26 cellular contexts compared by ENCODE assay signal in the genomic region with DNA sequence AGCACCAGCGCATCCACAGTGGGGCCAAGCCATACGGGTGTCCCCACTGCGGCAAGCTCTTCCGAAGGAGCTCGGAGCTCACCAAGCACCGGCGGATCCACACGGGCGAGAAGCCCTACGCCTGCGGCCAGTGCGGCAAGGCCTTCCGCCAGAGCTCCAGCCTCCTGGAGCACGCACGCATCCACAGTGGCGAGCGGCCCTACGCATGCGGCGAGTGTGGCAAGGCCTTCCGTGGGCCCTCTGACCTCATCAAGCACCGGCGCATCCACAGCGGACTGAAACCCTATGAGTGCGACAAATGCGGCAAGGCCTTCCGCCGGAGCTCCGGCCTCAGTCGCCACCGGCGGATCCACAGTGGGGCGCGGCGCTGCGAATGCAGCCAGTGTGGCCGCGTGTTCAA. TPM values are rescaled to one million over a fixed set of nuclear protein-coding genes. Genes with fewer than 3 reads are reported as not detected.
DNase-seq lines count a peak whose midpoint lies in the region; ATAC-seq, FAIRE-seq and TF ChIP-seq lines count a peak whose summit lies in the region.
"Had no signal": no experiment of that assay in that cellular context is flagged by ENCODE, and none has a peak within 500 bp of the region (broad histone marks: within the 10 kb centered on the region; RNA-seq: fewer than 3 reads in every experiment).

No MANE protein-coding gene starts in this region.

- intact Hi-C loops in GM12878 (cut with micrococcal nuclease; ENCODE audit: unreplicated experiment) (no loop called here), K562 (cut with micrococcal nuclease) (no loop called here)

- in situ Hi-C loops in GM12878 (cut with MboI): no loop called here
- in situ Hi-C loops in K562 (cut with MboI): no loop called here

- POLR2A ChIA-PET in GM12878 (lab: Charles Lee) (no interaction called here), K562 (lab: Yijun Ruan, JAX) (interaction anchor here (0.7 kb wide), 1 partner anchor 20 kb away, joined by 3 read pairs; no protein-coding TSS in a partner anchor)

- TF ChIP-seq POLR2A in GM12878 (IDR thresholded peaks at IDR 0.05; ENCODE audit: low read depth, low read length): peak; percentile 37; the same call in 1 of the 2 replicates
- TF ChIP-seq POLR2A in K562 (conservative IDR thresholded peaks at IDR 0.05): no peak

- no peak for ATAC-seq in GM12878
- ATAC-seq in K562: no peak
- ATAC-seq in lung (ENCODE audit: insufficient read depth, low FRiP score): no peak
- ATAC-seq in GM21723 (IDR thresholded peaks at IDR 0.05; ENCODE audit: unreplicated experiment): no peak

- no peak overlapping the region for H3K4me2 ChIP-seq in GM12878 (ENCODE audit: control insufficient read depth, insufficient read depth)
- no peak overlapping the region for H3K4me2 ChIP-seq in K562 (ENCODE audit: insufficient read depth, low read length)
- H3K4me2 ChIP-seq: BLaER1 had no signal

- DNase-seq in GM12878 (ENCODE audit: low read depth, low spot score): no peak
- DNase-seq in K562 (ENCODE audit: extremely low read depth in 1 of 4, low spot score in 3 of 4): no peak
- DNase-seq in lung (ENCODE audit: low spot score): peak; percentile 28
- no peak for DNase-seq in stimulated activated naive CD4-positive, alpha-beta T cell (lab: John Stamatoyannopoulos, UW)
- DNase-seq in OCI-M1 (lab: John Stamatoyannopoulos, UW): no peak
- DNase-seq: 8988T; ACHN; BE2C; C1 segment of cervical spinal cord; Caco-2; Calu3; CD4-positive, alpha-beta memory T cell; CD4-positive, CD25-positive, alpha-beta regulatory T cell; CD8-positive, alpha-beta memory T cell; DMS79 treated with DMSO at 0.1 percent for 48 hours; GF-D8 had no signal

- no peaks in the 10 kb centered on the region for H3K79me2 ChIP-seq in GM12878 (ENCODE audit: control insufficient read depth, insufficient read depth, low read length)
- H3K79me2 ChIP-seq in K562 (ENCODE audit: control insufficient read depth, insufficient read depth, low read length): peaks cover 14% of the 10 kb centered on the region

- no peak overlapping the region for H2AFZ ChIP-seq in GM12878 (ENCODE audit: control insufficient read depth, low read depth, low read length)
- H2AFZ ChIP-seq in K562 (ENCODE audit: low read depth, low read length): no peak overlapping the region

- 93% methylated on average over 32 of the region's 38 CpGs for WGBS in GM12878 (ENCODE audit: insufficient coverage, insufficient replicate concordance, low lambda C conversion rate, missing lambda C conversion rate)
- WGBS in K562 (ENCODE audit: insufficient coverage, low coverage, missing lambda C conversion rate): 94% methylated on average over 5 of the region's 38 CpGs
- WGBS in lung, 2 donors: 95 to 98% methylated on average over 34 to 38 of the region's 38 CpGs

- TF ChIP-seq EP300 in GM12878 (IDR thresholded peaks at IDR 0.05; ENCODE audit: borderline replicate concordance in 1 of 2, control insufficient read depth in 1 of 2, low read depth in 2 of 2, low read length in 2 of 2): no peak
- no peak for TF ChIP-seq EP300 in K562 (IDR thresholded peaks at IDR 0.05; ENCODE audit: low read length)

- no peaks in the 10 kb centered on the region; the same call in 2 of the 3 replicates for H3K9me3 ChIP-seq in GM12878 (replicated peaks; ENCODE audit: control insufficient read depth, insufficient read depth, low read length)
- no peaks in the 10 kb centered on the region for H3K9me3 ChIP-seq in K562 (replicated peaks; ENCODE audit: control insufficient read depth, insufficient read depth, low read depth, low read length)
- H3K9me3 ChIP-seq in lung (ENCODE audit: control insufficient read depth in 2 of 2, insufficient read depth in 1 of 2, low read length in 1 of 2): peaks cover 0 to 15% of the 10 kb centered on the region in 2 donors
- H3K9me3 ChIP-seq: BE2C, Caco-2 had no signal

- H3K36me3 ChIP-seq in GM12878 (ENCODE audit: control insufficient read depth in 2 of 2, insufficient read depth in 2 of 2, low read length in 1 of 2) (peaks cover 5 to 10% of the 10 kb centered on the region in 2 experiments; a peak in 3 of 4 replicates), K562 (ENCODE audit: control insufficient read depth, insufficient read depth, low read length) (peaks cover 79% of the 10 kb centered on the region; the same call in 2 of the 3 replicates), lung (ENCODE audit: control insufficient read depth in 2 of 2, insufficient read depth in 2 of 2, low read length in 2 of 2) (peaks cover 12 to 14% of the 10 kb centered on the region in 2 donors)
- H3K36me3 ChIP-seq: BE2C had no signal

- H3K27ac ChIP-seq in GM12878 (ENCODE audit: control insufficient read depth, insufficient read depth): no peak overlapping the region
- no peak overlapping the region for H3K27ac ChIP-seq in K562 (ENCODE audit: extremely low read depth, low read depth, low read length)
- no peak overlapping the region for H3K27ac ChIP-seq in lung (ENCODE audit: low read depth in 1 of 2, low read length in 1 of 2)
- H3K27ac ChIP-seq: BLaER1 had no signal

- FAIRE-seq in GM12878 (lab: Jason Lieb, UNC) (no peak), K562 (lab: Jason Lieb, UNC) (no peak)
- FAIRE-seq: A204.1, D721Med, G401.6, GM12892, GM18507 had no signal

- BruUV-seq in GM12878 (replicated peaks; lab: Mats Ljungman, UMichigan): no TSS peak
- BruUV-seq in K562 (replicated peaks; lab: Mats Ljungman, UMichigan): no TSS peak

- no peak overlapping the region for H3K9ac ChIP-seq in GM12878 (ENCODE audit: control insufficient read depth, insufficient read depth, low read length)
- H3K9ac ChIP-seq in K562 (ENCODE audit: insufficient read depth in 1 of 2, low read depth in 2 of 2, low read length in 2 of 2): no peak overlapping the region
- H3K9ac ChIP-seq: BLaER1 had no signal

- no peak for TF ChIP-seq RAD21 in GM12878 (IDR thresholded peaks at IDR 0.05; ENCODE audit: insufficient read depth, low read depth, low read length)
- no peak for TF ChIP-seq RAD21 in K562 (CRISPR knock-in tag; conservative IDR thresholded peaks at IDR 0.05 in 1 of 2, IDR thresholded peaks at IDR 0.05 in 1 of 2)

- SMC1A ChIA-PET in GM12878 (lab: Charles Lee; ENCODE audit: uncharacterized antibody, unreplicated experiment): no interaction called here

- H3K27me3 ChIP-seq in GM12878 (replicated peaks in 1 of 2; ENCODE audit: control insufficient read depth in 2 of 2, insufficient read depth in 2 of 2, low read length in 1 of 2): no peaks in the 10 kb centered on the region
- H3K27me3 ChIP-seq in K562 (ENCODE audit: control insufficient read depth in 2 of 2, insufficient read depth in 2 of 2, low read length in 2 of 2): no peaks in the 10 kb centered on the region
- H3K27me3 ChIP-seq in lung (ENCODE audit: control insufficient read depth, insufficient read depth): no peaks in the 10 kb centered on the region
- H3K27me3 ChIP-seq: BE2C had no signal

- no peaks in the 10 kb centered on the region for H3K4me1 ChIP-seq in GM12878 (ENCODE audit: control insufficient read depth, insufficient read depth, low read length)
- no peaks in the 10 kb centered on the region for H3K4me1 ChIP-seq in K562 (replicated peaks in 1 of 2; ENCODE audit: control insufficient read depth in 2 of 2, insufficient read depth in 2 of 2, low read length in 2 of 2)
- H3K4me1 ChIP-seq in lung (ENCODE audit: control insufficient read depth in 2 of 2, insufficient read depth in 2 of 2, low read length in 2 of 2): no peaks in the 10 kb centered on the region
- H3K4me1 ChIP-seq: BE2C, BLaER1, Caco-2 had no signal

- RAD21 ChIA-PET in GM12878 (lab: Charles Lee; ENCODE audit: unreplicated experiment): no interaction called here

- H4K20me1 ChIP-seq in GM12878 (ENCODE audit: control insufficient read depth, insufficient read depth): no peaks in the 10 kb centered on the region
- no peaks in the 10 kb centered on the region for H4K20me1 ChIP-seq in K562 (replicated peaks; ENCODE audit: control insufficient read depth, insufficient read depth, low read length)

- no peak for TF ChIP-seq CTCF in GM12878 (IDR thresholded peaks at IDR 0.05 in 2 of 3, conservative IDR thresholded peaks at IDR 0.05 in 1 of 3; ENCODE audit: control insufficient read depth in 2 of 3, extremely low read depth in 1 of 3, insufficient read depth in 1 of 3, low read depth in 3 of 3, low read length in 3 of 3)
- no peak for TF ChIP-seq CTCF in K562 (IDR thresholded peaks at IDR 0.05 in 2 of 3, conservative IDR thresholded peaks at IDR 0.05 in 1 of 3; ENCODE audit: insufficient read depth in 2 of 3, low read depth in 1 of 3, low read length in 3 of 3)
- no peak for TF ChIP-seq CTCF in lung (IDR thresholded peaks at IDR 0.05; ENCODE audit: control extremely low read depth, extremely low read depth)

- H3K4me3 ChIP-seq in GM12878: no peak overlapping the region
- H3K4me3 ChIP-seq in K562: no peak overlapping the region
- H3K4me3 ChIP-seq in lung: no peak overlapping the region
- H3K4me3 ChIP-seq: BLaER1 had no signal

- no peaks in the 10 kb centered on the region for H3K9me1 ChIP-seq in K562 (ENCODE audit: control insufficient read depth, insufficient read depth, low read length)

- CTCF ChIA-PET in GM12878 (lab: Yijun Ruan, JAX) (no interaction called here), K562 (lab: Yijun Ruan, JAX; ENCODE audit: low intra/inter-chr PET ratio) (no interaction called here)

RNA-seq across cellular contexts. Expression of gene ZNF275, which starts 13.6 kb away (rescaled TPM):
- 25.3 and 26.1 TPM in 2 replicates for total RNA-seq in GM12878 (2013; cell fraction: nucleolus; rRNA removed)
- 6.5 and 6.7 TPM in 2 replicates for total RNA-seq in GM12878 (2014; rRNA removed)
- total RNA-seq in GM12878 (2014; rRNA removed; fragmentation: Illumina TruSeq; extraction: Trizol): 5.5 and 5.8 TPM in 2 replicates
- total RNA-seq in GM12878 (2021): 11.3 TPM in 2 replicates
- polyA plus RNA-seq in GM12878 (2011; ENCODE audit: low read depth): 8.9 TPM
- 16.9 and 17.4 TPM in 2 replicates for polyA plus RNA-seq in GM12878 (2011; rRNA removed)
- polyA plus RNA-seq in GM12878 (2011; cell fraction: cytosol; rRNA removed): 15.0 and 17.0 TPM in 2 replicates
- 26.7 and 29.6 TPM in 2 replicates for polyA plus RNA-seq in GM12878 (2011; cell fraction: nucleus; rRNA removed)
- polyA plus RNA-seq in GM12878 (2012): 9.8 and 12.1 TPM in 2 replicates
- 10.7 and 11.3 TPM in 2 replicates for polyA plus RNA-seq in GM12878 (2014; fragmentation: Illumina TruSeq; extraction: Trizol)
- polyA plus RNA-seq in GM12878 (2014; fragmentation: Nextera tagmentation; extraction: Ambion mirVana): 1 to 10 TPM; 1.3 to 1.9 TPM
- polyA plus RNA-seq in GM12878 (2014; rRNA removed): 9.2 and 9.7 TPM in 2 replicates
- 1 to 10 TPM; 5.5 to 5.6 TPM for polyA plus RNA-seq in GM12878 (2016; fragmentation: Nextera tagmentation; extraction: Ambion mirVana)
- polyA minus RNA-seq in GM12878 (2011; rRNA and poly(A)+ RNA removed): 23.6 and 24.4 TPM in 2 replicates
- 7.9 and 8.0 TPM in 2 replicates for polyA minus RNA-seq in GM12878 (2011; cell fraction: cytosol; rRNA and poly(A)+ RNA removed)
- polyA minus RNA-seq in GM12878 (2011; cell fraction: nucleus; rRNA and poly(A)+ RNA removed): 8.1 and 10.3 TPM in 2 replicates
- 32.0 and 37.4 TPM in 2 replicates for total RNA-seq in K562 (2011; cell fraction: chromatin; rRNA removed; ENCODE audit: low replicate concordance)
- total RNA-seq in K562 (2011; cell fraction: nucleolus; rRNA removed): 18.6 and 21.2 TPM in 2 replicates
- total RNA-seq in K562 (2011; cell fraction: nucleoplasm; rRNA removed): 29.5 and 33.1 TPM in 2 replicates
- 7.8 and 10.0 TPM in 2 replicates for total RNA-seq in K562 (2014; rRNA removed)
- total RNA-seq in K562 (2014; rRNA removed; fragmentation: Illumina TruSeq; extraction: Trizol): 8.7 and 9.1 TPM in 2 replicates
- 12.3 and 12.5 TPM in 2 replicates for total RNA-seq in K562 (2015; rRNA removed; fragmentation: Illumina TruSeq; extraction: Trizol)
- total RNA-seq in K562 (2021): 16.9 and 19.1 TPM in 2 replicates
- 15.3 and 16.9 TPM in 2 replicates for polyA plus RNA-seq in K562 (2011; rRNA removed)
- polyA plus RNA-seq in K562 (2011; cell fraction: cytosol; rRNA removed): 14.6 and 17.9 TPM in 2 replicates
- 25.4 and 33.4 TPM in 2 replicates for polyA plus RNA-seq in K562 (2011; cell fraction: nucleus; rRNA removed)
- polyA plus RNA-seq in K562 (2012): 12.2 and 20.2 TPM in 2 replicates
- polyA plus RNA-seq in K562 (2014; fragmentation: Illumina TruSeq; extraction: Trizol): 15.0 and 17.4 TPM in 2 replicates
- 1 to 10 TPM; 2.1 to 3.1 TPM for polyA plus RNA-seq in K562 (2014; fragmentation: Nextera tagmentation; extraction: Ambion mirVana)
- polyA plus RNA-seq in K562 (2014; rRNA removed): 12.0 and 13.6 TPM in 2 replicates
- polyA minus RNA-seq in K562 (2011; rRNA and poly(A)+ RNA removed): 22.3 and 27.7 TPM in 2 replicates
- 11.3 and 14.6 TPM in 2 replicates for polyA minus RNA-seq in K562 (2011; cell fraction: cytosol; rRNA and poly(A)+ RNA removed)
- polyA minus RNA-seq in K562 (2011; cell fraction: nucleus; rRNA and poly(A)+ RNA removed): 9.7 and 13.0 TPM in 2 replicates
- total RNA-seq in lung: 10 to 100 TPM in 1 of 2 donors, 1 to 10 TPM in 1; 9.7 to 11.5 TPM
- polyA plus RNA-seq in lung: 1 to 10 TPM; 2.7 to 3.6 TPM

RNA-seq across cellular contexts. Expression of gene PNMA6F, which starts 26.0 kb away (rescaled TPM):
- not detected in 2 replicates for total RNA-seq in GM12878 (2013; cell fraction: nucleolus; rRNA removed)
- total RNA-seq in GM12878 (2014; rRNA removed): not detected in 2 replicates
- not detected in 2 replicates for total RNA-seq in GM12878 (2014; rRNA removed; fragmentation: Illumina TruSeq; extraction: Trizol)
- not detected in 2 replicates for total RNA-seq in GM12878 (2021)
- polyA plus RNA-seq in GM12878 (2011; ENCODE audit: low read depth): not detected
- polyA plus RNA-seq in GM12878 (2011; rRNA removed): not detected in 2 replicates
- not detected in 2 replicates for polyA plus RNA-seq in GM12878 (2011; cell fraction: cytosol; rRNA removed)
- polyA plus RNA-seq in GM12878 (2011; cell fraction: nucleus; rRNA removed): not detected in 2 replicates
- polyA plus RNA-seq in GM12878 (2012): not detected in 2 replicates
- polyA plus RNA-seq in GM12878 (2014; fragmentation: Illumina TruSeq; extraction: Trizol): not detected in 2 replicates
- not detected for polyA plus RNA-seq in GM12878 (2014; fragmentation: Nextera tagmentation; extraction: Ambion mirVana)
- polyA plus RNA-seq in GM12878 (2014; rRNA removed): not detected in 2 replicates
- not detected for polyA plus RNA-seq in GM12878 (2016; fragmentation: Nextera tagmentation; extraction: Ambion mirVana)
- not detected in 2 replicates for polyA minus RNA-seq in GM12878 (2011; rRNA and poly(A)+ RNA removed)
- polyA minus RNA-seq in GM12878 (2011; cell fraction: cytosol; rRNA and poly(A)+ RNA removed): not detected in 2 replicates
- polyA minus RNA-seq in GM12878 (2011; cell fraction: nucleus; rRNA and poly(A)+ RNA removed): not detected in 2 replicates
- total RNA-seq in K562 (2011; cell fraction: chromatin; rRNA removed; ENCODE audit: low replicate concordance): not detected in 2 replicates
- not detected in 2 replicates for total RNA-seq in K562 (2011; cell fraction: nucleolus; rRNA removed)
- not detected in 2 replicates for total RNA-seq in K562 (2011; cell fraction: nucleoplasm; rRNA removed)
- not detected in 2 replicates for total RNA-seq in K562 (2014; rRNA removed)
- total RNA-seq in K562 (2014; rRNA removed; fragmentation: Illumina TruSeq; extraction: Trizol): not detected in 2 replicates
- not detected in 2 replicates for total RNA-seq in K562 (2015; rRNA removed; fragmentation: Illumina TruSeq; extraction: Trizol)
- total RNA-seq in K562 (2021): not detected in 2 replicates
- polyA plus RNA-seq in K562 (2011; rRNA removed): not detected in 2 replicates
- not detected in 2 replicates for polyA plus RNA-seq in K562 (2011; cell fraction: cytosol; rRNA removed)
- polyA plus RNA-seq in K562 (2011; cell fraction: nucleus; rRNA removed): not detected in 2 replicates
- polyA plus RNA-seq in K562 (2012): not detected in 2 replicates
- not detected in 2 replicates for polyA plus RNA-seq in K562 (2014; fragmentation: Illumina TruSeq; extraction: Trizol)
- not detected for polyA plus RNA-seq in K562 (2014; fragmentation: Nextera tagmentation; extraction: Ambion mirVana)
- not detected in 2 replicates for polyA plus RNA-seq in K562 (2014; rRNA removed)
- not detected in 2 replicates for polyA minus RNA-seq in K562 (2011; rRNA and poly(A)+ RNA removed)
- not detected in 2 replicates for polyA minus RNA-seq in K562 (2011; cell fraction: cytosol; rRNA and poly(A)+ RNA removed)
- polyA minus RNA-seq in K562 (2011; cell fraction: nucleus; rRNA and poly(A)+ RNA removed): not detected in 2 replicates
- total RNA-seq in lung: not detected
- not detected for polyA plus RNA-seq in lung
- total RNA-seq: A673; Caco-2; Calu3; CD4-positive, alpha-beta memory T cell; CD4-positive, CD25-positive, alpha-beta regulatory T cell; CD8-positive, alpha-beta memory T cell had no signal
- polyA plus RNA-seq: AG04450; CD14-positive monocyte; CD4-positive, alpha-beta memory T cell; CD4-positive, CD25-positive, alpha-beta regulatory T cell; CD8-positive, alpha-beta memory T cell had no signal

RNA-seq across cellular contexts. Expression of gene PNMA6E, which starts 53.6 kb away (rescaled TPM):
- not detected in 2 replicates for total RNA-seq in GM12878 (2013; cell fraction: nucleolus; rRNA removed)
- total RNA-seq in GM12878 (2014; rRNA removed) (not detected in 2 replicates), GM12878 (2014; rRNA removed; fragmentation: Illumina TruSeq; extraction: Trizol) (not detected in 2 replicates), GM12878 (2021) (not detected in 2 replicates), K562 (2014; rRNA removed) (not detected in 2 replicates), K562 (2014; rRNA removed; fragmentation: Illumina TruSeq; extraction: Trizol) (not detected in 2 replicates), K562 (2015; rRNA removed; fragmentation: Illumina TruSeq; extraction: Trizol) (not detected in 2 replicates), K562 (2021) (not detected in 2 replicates), lung (not detected)
- not detected for polyA plus RNA-seq in GM12878 (2011; ENCODE audit: low read depth)
- polyA plus RNA-seq in GM12878 (2011; rRNA removed) (not detected in 2 replicates), GM12878 (2014; fragmentation: Illumina TruSeq; extraction: Trizol) (not detected in 2 replicates), GM12878 (2014; fragmentation: Nextera tagmentation; extraction: Ambion mirVana) (not detected), GM12878 (2014; rRNA removed) (not detected in 2 replicates), GM12878 (2016; fragmentation: Nextera tagmentation; extraction: Ambion mirVana) (not detected), K562 (2011; rRNA removed) (not detected in 2 replicates), K562 (2014; fragmentation: Illumina TruSeq; extraction: Trizol) (not detected in 2 replicates), K562 (2014; fragmentation: Nextera tagmentation; extraction: Ambion mirVana) (not detected), K562 (2014; rRNA removed) (0.03 TPM in 1 of 2 replicates, not detected in the other), lung (under 1 TPM in 1 of 2 donors, not detected in 1; 0.08 TPM)
- polyA plus RNA-seq in GM12878 (2011; cell fraction: cytosol; rRNA removed): not detected in 2 replicates
- not detected in 2 replicates for polyA plus RNA-seq in GM12878 (2011; cell fraction: nucleus; rRNA removed)
- not detected in 2 replicates for polyA plus RNA-seq in GM12878 (2012)
- not detected in 2 replicates for polyA minus RNA-seq in GM12878 (2011; rRNA and poly(A)+ RNA removed)
- polyA minus RNA-seq in GM12878 (2011; cell fraction: cytosol; rRNA and poly(A)+ RNA removed): not detected in 2 replicates
- polyA minus RNA-seq in GM12878 (2011; cell fraction: nucleus; rRNA and poly(A)+ RNA removed): not detected in 2 replicates
- not detected in 2 replicates for total RNA-seq in K562 (2011; cell fraction: chromatin; rRNA removed; ENCODE audit: low replicate concordance)
- not detected in 2 replicates for total RNA-seq in K562 (2011; cell fraction: nucleolus; rRNA removed)
- not detected in 2 replicates for total RNA-seq in K562 (2011; cell fraction: nucleoplasm; rRNA removed)
- polyA plus RNA-seq in K562 (2011; cell fraction: cytosol; rRNA removed): not detected in 2 replicates
- not detected in 2 replicates for polyA plus RNA-seq in K562 (2011; cell fraction: nucleus; rRNA removed)
- not detected in 2 replicates for polyA plus RNA-seq in K562 (2012)
- not detected in 2 replicates for polyA minus RNA-seq in K562 (2011; rRNA and poly(A)+ RNA removed)
- polyA minus RNA-seq in K562 (2011; cell fraction: cytosol; rRNA and poly(A)+ RNA removed): not detected in 2 replicates
- polyA minus RNA-seq in K562 (2011; cell fraction: nucleus; rRNA and poly(A)+ RNA removed): not detected in 2 replicates
- total RNA-seq: A673; Caco-2; Calu3; CD4-positive, alpha-beta memory T cell; CD4-positive, CD25-positive, alpha-beta regulatory T cell; CD8-positive, alpha-beta memory T cell had no signal
- polyA plus RNA-seq: AG04450; CD14-positive monocyte; CD4-positive, alpha-beta memory T cell; CD4-positive, CD25-positive, alpha-beta regulatory T cell; CD8-positive, alpha-beta memory T cell had no signal

Comparison
In these comparisons a context has a peak if more than half of its experiments do, and no peak if none do; other contexts are left out.
1. Of the 99 proteins assayed by ChIP-seq in both K562 and GM12878: peak only in K562: none; only in GM12878: POLR2A; in both: none; in neither: 98.